8 cellular contexts compared by ENCODE assay signal in the genomic region with DNA sequence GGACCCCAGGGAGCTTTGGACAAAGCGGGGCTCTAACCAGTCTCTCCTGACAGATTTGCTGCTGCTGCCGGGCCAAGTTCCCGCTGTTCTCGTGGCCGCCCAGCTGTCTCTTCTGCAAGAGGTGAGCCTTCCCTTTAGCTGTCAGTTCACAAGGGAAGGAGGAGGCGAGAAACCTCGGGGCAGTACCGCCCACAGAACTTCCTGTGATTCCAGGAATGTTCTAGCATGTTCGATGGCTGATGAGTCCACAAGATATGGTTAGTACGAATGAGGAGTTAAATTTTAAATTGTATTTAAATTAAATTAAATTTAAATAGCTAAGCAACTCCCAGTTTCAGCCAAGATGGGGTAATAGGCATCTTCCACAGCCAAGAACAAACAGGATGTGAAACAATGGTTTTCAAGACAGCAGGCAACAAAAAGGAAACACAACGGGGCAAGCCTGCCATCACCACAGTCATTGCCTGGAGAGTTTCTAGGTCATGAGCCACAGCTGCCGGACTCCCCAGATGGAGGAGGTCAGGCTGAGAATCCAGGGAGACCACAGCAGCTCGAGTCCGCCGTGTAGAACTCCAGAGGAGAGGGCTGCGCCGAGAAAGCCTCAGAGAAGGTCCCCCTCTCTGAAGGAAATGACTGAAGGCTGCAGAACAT. TPM values are rescaled to one million over a fixed set of nuclear protein-coding genes. Genes with fewer than 3 reads are reported as not detected.
A peak's percentile ranks its signal among the peaks of the same experiment; 100 is the strongest.
DNase-seq lines count a peak whose midpoint lies in the region; ATAC-seq and TF ChIP-seq lines count a peak whose summit lies in the region.

No MANE protein-coding gene starts in this region.

- peak in 2 of 4 donors; percentile 13 to 43 for TF ChIP-seq POLR2A in upper lobe of left lung (IDR thresholded peaks at IDR 0.05)

- DNase-seq in AG10803 (ENCODE audit: low read depth) (peak; percentile 37), GM19240 (ENCODE audit: insufficient read length, low spot score) (peak; percentile 62), LHCN-M2 (ENCODE audit: low read depth) (peak; percentile 29), amniotic epithelial cell (ENCODE audit: low read depth) (peak; percentile 62), lower lobe of right lung (peak; percentile 64), upper lobe of left lung (peak in 1 of 2 donors; percentile 64), T-helper 9 cell (no peak), aorta (no peak)

- peak overlapping the region; percentile 88 for H3K27ac ChIP-seq in lower lobe of right lung
- peak overlapping the region; percentile 74 to 85 (median 78) for H3K27ac ChIP-seq in upper lobe of left lung
- H3K27ac ChIP-seq in aorta (ENCODE audit: low read depth in 1 of 2, low read length in 2 of 2) = no peak overlapping the region

- intact Hi-C loops in lower lobe of right lung (cut with DNase I) = loop anchor here (10.0 kb wide), 1 partner anchor 159 kb away; the partner anchor contains the start of gene SPATA2L
- intact Hi-C loops in aorta (cut with DNase I) = loop anchor here (5.0 kb wide), 2 partner anchors 112 to 162 kb away; partner anchors contain the start of gene SPATA2L (in 1 of the 2)

- WGBS in upper lobe of left lung, 2 donors = 35 to 37% methylated on average over 9 to 17 of the region's 17 CpGs
- WGBS in aorta, 2 donors = 72% methylated on average over 17 of the region's 17 CpGs

- ATAC-seq in lower lobe of right lung = peak; percentile 58 to 62
- ATAC-seq in upper lobe of left lung (ENCODE audit: low FRiP score in 2 of 2) = peak in 1 of 2 donors; percentile 60
- ATAC-seq in aorta (ENCODE audit: low FRiP score) = no peak

- H3K36me3 ChIP-seq in lower lobe of right lung (no peaks in the 10 kb centered on the region), upper lobe of left lung (no peaks in the 10 kb centered on the region), aorta (ENCODE audit: control insufficient read depth in 1 of 2, insufficient read depth in 2 of 2, low read length in 1 of 2) (no peaks in the 10 kb centered on the region)

- H3K27me3 ChIP-seq in lower lobe of right lung (ENCODE audit: low read depth) (no peaks in the 10 kb centered on the region), upper lobe of left lung (no peaks in the 10 kb centered on the region), aorta (ENCODE audit: control insufficient read depth in 1 of 2, insufficient read depth in 2 of 2, low read length in 1 of 2) (no peaks in the 10 kb centered on the region)

- no peak overlapping the region for H3K4me3 ChIP-seq in AG10803 (ENCODE audit: low read length)
- peak overlapping the region; percentile 32 for H3K4me3 ChIP-seq in lower lobe of right lung
- peak overlapping the region in 2 of 4 donors; percentile 16 to 21 for H3K4me3 ChIP-seq in upper lobe of left lung
- H3K4me3 ChIP-seq in aorta (ENCODE audit: low read length in 2 of 2) = no peak overlapping the region

- TF ChIP-seq CTCF in AG10803 (conservative IDR thresholded peaks at IDR 0.05; ENCODE audit: low read length) = no peak
- no peak for TF ChIP-seq CTCF in lower lobe of right lung (IDR thresholded peaks at IDR 0.05)
- TF ChIP-seq CTCF in upper lobe of left lung (IDR thresholded peaks at IDR 0.05) = no peak

- H3K9me3 ChIP-seq in lower lobe of right lung = peaks cover 7% of the 10 kb centered on the region
- peaks cover 0 to 8% (median 6%) of the 10 kb centered on the region in 4 donors for H3K9me3 ChIP-seq in upper lobe of left lung
- peaks cover 2% of the 10 kb centered on the region for H3K9me3 ChIP-seq in aorta (ENCODE audit: control insufficient read depth, low read length)

- H3K4me1 ChIP-seq in lower lobe of right lung (peaks cover 25% of the 10 kb centered on the region), upper lobe of left lung (peaks cover 16 to 26% (median 21%) of the 10 kb centered on the region in 4 donors), aorta (ENCODE audit: control insufficient read depth in 1 of 2, insufficient read depth in 2 of 2, low read length in 2 of 2) (no peaks in the 10 kb centered on the region)

- TF ChIP-seq EP300 in upper lobe of left lung (IDR thresholded peaks at IDR 0.05) = peak in 1 of 4 donors; percentile 45

RNA-seq across cellular contexts. Expression of gene TCF25, which starts 9.5 kb away (rescaled TPM):
- total RNA-seq in LHCN-M2 (2014; rRNA removed) (171 and 180 TPM in 2 replicates), lower lobe of right lung (152 TPM), upper lobe of left lung (1,000 to 10,000 TPM in 1 of 6 donors, 100 to 1,000 TPM in 5; 132 to 1,060 (median 211) TPM), aorta (100 to 1,000 TPM; 207 to 224 TPM)
- polyA plus RNA-seq in LHCN-M2 (2012) = 214 TPM
- polyA plus RNA-seq in aorta = 100 to 1,000 TPM in 1 of 2 donors, 10 to 100 TPM in 1; 47.6 to 273 TPM

RNA-seq across cellular contexts. Expression of gene SPIRE2, which starts 35.6 kb away (rescaled TPM):
- total RNA-seq in LHCN-M2 (2014; rRNA removed) (6.9 and 7.1 TPM in 2 replicates), lower lobe of right lung (15.8 TPM), upper lobe of left lung (10 to 100 TPM in 4 of 6 donors, 1 to 10 TPM in 2; 6.1 to 52.4 (median 14.7) TPM), aorta (1 to 10 TPM in 1 of 2 donors, under 1 TPM in 1; 0.62 to 2.2 TPM)
- polyA plus RNA-seq in LHCN-M2 (2012) = 1.6 TPM
- 1 to 10 TPM; 1.4 to 2.3 TPM for polyA plus RNA-seq in aorta

RNA-seq across cellular contexts. Expression of gene FANCA, which starts 47.4 kb away (rescaled TPM):
- 38.9 and 45.3 TPM in 2 replicates for total RNA-seq in LHCN-M2 (2014; rRNA removed)
- 14.7 TPM for polyA plus RNA-seq in LHCN-M2 (2012)
- total RNA-seq in lower lobe of right lung = 7.9 TPM
- 10 to 100 TPM in 4 of 6 donors, 1 to 10 TPM in 2; 5.5 to 25.1 (median 12.1) TPM for total RNA-seq in upper lobe of left lung
- total RNA-seq in aorta = 1 to 10 TPM; 3.9 to 6.9 TPM
- 1 to 10 TPM; 2.0 to 3.5 TPM for polyA plus RNA-seq in aorta

RNA-seq across cellular contexts. Expression of gene MC1R, which starts 54.8 kb away (rescaled TPM):
- total RNA-seq in LHCN-M2 (2014; rRNA removed) (7.6 and 7.7 TPM in 2 replicates), lower lobe of right lung (5.3 TPM), upper lobe of left lung (10 to 100 TPM in 2 of 6 donors, 1 to 10 TPM in 4; 4.9 to 44.0 (median 7.0) TPM), aorta (10 to 100 TPM in 1 of 2 donors, 1 to 10 TPM in 1; 4.8 to 10.2 TPM)
- 3.4 TPM for polyA plus RNA-seq in LHCN-M2 (2012)
- 10 to 100 TPM in 1 of 2 donors, 1 to 10 TPM in 1; 1.5 to 12.1 TPM for polyA plus RNA-seq in aorta

RNA-seq across cellular contexts. Expression of gene TUBB3, which starts 59.3 kb away (rescaled TPM):
- total RNA-seq in LHCN-M2 (2014; rRNA removed) (443 and 463 TPM in 2 replicates), lower lobe of right lung (2.1 TPM), upper lobe of left lung (1 to 10 TPM in 3 of 6 donors, under 1 TPM in 2, not detected in 1; 0.33 to 9.2 (median 2.1) TPM), aorta (10 to 100 TPM in 1 of 2 donors, 1 to 10 TPM in 1; 5.6 to 12.5 TPM)
- 383 TPM for polyA plus RNA-seq in LHCN-M2 (2012)
- 1 to 10 TPM in 1 of 2 donors, under 1 TPM in 1; 0.38 to 2.4 TPM for polyA plus RNA-seq in aorta

Comparison
In these comparisons a context has a peak if more than half of its experiments do, and no peak if none do; other contexts are left out.
1. DNase-seq: peak in AG10803 (single experiment), GM19240 (single experiment), LHCN-M2 (single experiment), amniotic epithelial cell (single experiment) and lower lobe of right lung (single experiment); none in T-helper 9 cell (single experiment) and aorta (0 of 2).
2. H3K27ac ChIP-seq: peak in lower lobe of right lung (single experiment) and upper lobe of left lung (4 of 4); none in aorta (0 of 2).